15 cellular contexts compared by ENCODE assay signal in the genomic region with DNA sequence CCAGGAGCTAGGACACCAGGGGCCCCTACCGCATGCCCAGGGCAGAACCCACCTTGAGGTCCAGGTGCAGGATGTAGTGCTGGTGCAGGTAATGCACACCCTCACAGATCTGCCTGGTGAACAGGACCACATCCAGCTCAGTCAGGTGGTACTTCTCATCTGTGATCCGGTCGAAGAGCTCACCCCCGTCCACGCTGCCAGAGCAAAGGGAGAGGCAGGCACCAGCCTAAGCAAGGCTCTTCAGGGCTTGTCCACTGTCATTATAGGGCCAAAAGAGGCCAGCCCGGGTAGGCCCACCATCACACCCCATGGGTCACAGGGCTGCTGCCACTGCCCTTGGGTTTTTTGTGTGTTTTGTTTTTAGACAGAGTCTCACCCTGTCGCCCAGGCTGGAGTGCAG.
"Had no signal": no experiment of that assay in that cellular context is flagged by ENCODE, and none has a peak within 500 bp of the region (broad histone marks: within the 10 kb centered on the region; RNA-seq: fewer than 3 reads in every experiment).

No MANE protein-coding gene starts in this region.

- FAIRE-seq: endometrium had no signal

- H3K27me3 ChIP-seq: gastrocnemius medialis, right lobe of liver, uterus had no signal

- H3K9me3 ChIP-seq: gastrocnemius medialis, psoas muscle, right lobe of liver, uterus had no signal

- H3K36me3 ChIP-seq: gastrocnemius medialis, right lobe of liver, uterus had no signal

- ATAC-seq: esophagus mucosa; gastrocnemius medialis; psoas muscle; right lobe of liver; stimulated activated naive B cell treated with anti-CD40 and anti-IgM and Interleukin-4, amounts not matched to agents 10 μg/mL and 1 μg/mL and 100 μg/mL, for 72 hours; stimulated activated naive CD8-positive, alpha-beta T cell treated with anti-CD3 and anti-CD28 coated beads, Interleukin-15, amount 100 ng/mL, for 72 hours had no signal

- DNase-seq: effector memory CD4-positive, alpha-beta T cell; gastrocnemius medialis; islet precursor cell; mesendoderm; naive B cell; psoas muscle; retina; right lobe of liver; stimulated activated CD4-positive, alpha-beta T cell treated with anti-CD3 and anti-CD28 coated beads, Interleukin-2, amount 100 ng/mL, for 24 hours; stimulated activated CD4-positive, alpha-beta T cell treated with anti-CD3 and anti-CD28 coated beads, Interleukin-4, amount 100 ng/mL, for 4 hours; stimulated activated naive B cell treated with anti-CD40 and anti-IgM and Interleukin-4, amounts not matched to agents 10 μg/mL and 1 μg/mL and 100 μg/mL, for 72 hours; stimulated activated naive CD8-positive, alpha-beta T cell treated with anti-CD3 and anti-CD28 coated beads, Interleukin-15, amount 100 ng/mL, for 72 hours; uterus had no signal

- H3K4me3 ChIP-seq: gastrocnemius medialis, psoas muscle, right lobe of liver, uterus had no signal

- H3K4me1 ChIP-seq: gastrocnemius medialis, psoas muscle, uterus had no signal

- H3K27ac ChIP-seq: psoas muscle, right lobe of liver, uterus had no signal
